25 cellular contexts compared by ENCODE assay signal in genomic region chr5:76422175-76422574, GRCh38. TPM values are rescaled to one million over a fixed set of nuclear protein-coding genes. Genes with fewer than 3 reads are reported as not detected.
A peak's percentile ranks its signal among the peaks of the same experiment; 100 is the strongest.
DNase-seq lines count a peak whose midpoint lies in the region; ATAC-seq and TF ChIP-seq lines count a peak whose summit lies in the region.
"Had no signal": no experiment of that assay in that cellular context is flagged by ENCODE, and none has a peak within 500 bp of the region (broad histone marks: within the 10 kb centered on the region; RNA-seq: fewer than 3 reads in every experiment).

No MANE protein-coding gene starts in this region.

- H3K36me3 Mint-ChIP-seq in effector memory CD8-positive, alpha-beta T cell (ENCODE audit: insufficient read depth): peaks cover 8% of the 10 kb centered on the region
- H3K36me3 Mint-ChIP-seq in natural killer cell: no peaks in the 10 kb centered on the region
- H3K36me3 Mint-ChIP-seq: stimulated activated naive B cell treated with anti-CD40 and anti-IgM and Interleukin-4, amounts not matched to agents 10 μg/mL and 1 μg/mL and 100 μg/mL, for 72 hours had no signal

- no peak overlapping the region for H3K4me3 Mint-ChIP-seq in effector memory CD8-positive, alpha-beta T cell
- H3K4me3 Mint-ChIP-seq in natural killer cell: no peak overlapping the region
- H3K4me3 Mint-ChIP-seq: nephron progenitor cell; stimulated activated naive B cell treated with anti-CD40 and anti-IgM and Interleukin-4, amounts not matched to agents 10 μg/mL and 1 μg/mL and 100 μg/mL, for 72 hours had no signal

- intact Hi-C loops in natural killer cell (cut with micrococcal nuclease): no loop called here

- ATAC-seq in effector memory CD8-positive, alpha-beta T cell (replicated peaks): no peak
- ATAC-seq in natural killer cell: no peak
- ATAC-seq in HG03565 (IDR thresholded peaks at IDR 0.05; ENCODE audit: unreplicated experiment): no peak
- ATAC-seq: heart right ventricle; left colon; Right ventricle myocardium inferior; sciatic nerve; stimulated activated naive B cell treated with anti-CD40 and anti-IgM and Interleukin-4, amounts not matched to agents 10 μg/mL and 1 μg/mL and 100 μg/mL, for 72 hours had no signal

- peaks cover 47 to 79% of the 10 kb centered on the region in 2 donors for H3K4me1 Mint-ChIP-seq in effector memory CD8-positive, alpha-beta T cell (ENCODE audit: low read depth in 2 of 2)
- peaks cover 81% of the 10 kb centered on the region in 2 donors for H3K4me1 Mint-ChIP-seq in natural killer cell

- peak; percentile 7 for DNase-seq in NCI-H1105 treated with DMSO at 0.1 percent for 48 hours (lab: John Stamatoyannopoulos, UW)
- DNase-seq in NCI-H1105 (lab: John Stamatoyannopoulos, UW): no peak
- no peak for DNase-seq in effector memory CD8-positive, alpha-beta T cell
- DNase-seq in natural killer cell: no peak
- DNase-seq in activated T-cell treated with anti-CD3 and anti-CD28 coated beads for 4 hours: no peak
- no peak for DNase-seq in NCI-H2196 treated with DMSO at 0.1 percent for 48 hours (lab: John Stamatoyannopoulos, UW; ENCODE audit: unreplicated experiment)
- no peak for DNase-seq in NCI-H2171 treated with DMSO at 0.1 percent for 48 hours (lab: John Stamatoyannopoulos, UW)
- DNase-seq: activated CD4-positive, alpha-beta T cell treated with anti-CD3 and anti-CD28 coated beads for 4 hours; activated naive CD4-positive, alpha-beta T cell; activated T-cell treated with anti-CD3 and anti-CD28 coated beads, Interleukin-2, amount 50 U/mL, for 48 hours; brain microvascular endothelial cell; colonic mucosa; foreskin melanocyte; heart right ventricle; left colon; NCI-H187; NCI-H526; nephron progenitor cell; NK-92 treated with Interleukin-12 subunit alpha and Interleukin-12 subunit beta, amount 100 ng/mL, for 24 hours; PC-9; stimulated activated CD4-positive, alpha-beta T cell treated with anti-CD3 and anti-CD28 coated beads, Interleukin-15, amount 100 ng/mL, for 24 hours; stimulated activated naive B cell treated with anti-CD40 and anti-IgM and Interleukin-4, amounts not matched to agents 10 μg/mL and 1 μg/mL and 100 μg/mL, for 72 hours had no signal

- TF ChIP-seq CTCF in natural killer cell (IDR thresholded peaks at IDR 0.05): no peak

- H3K9me3 Mint-ChIP-seq in effector memory CD8-positive, alpha-beta T cell: no peaks in the 10 kb centered on the region
- no peaks in the 10 kb centered on the region for H3K9me3 Mint-ChIP-seq in natural killer cell
- H3K9me3 Mint-ChIP-seq: nephron progenitor cell had no signal

- peak overlapping the region; percentile 29 to 87 for H3K27ac Mint-ChIP-seq in effector memory CD8-positive, alpha-beta T cell
- peak overlapping the region; percentile 47 for H3K27ac Mint-ChIP-seq in natural killer cell
- H3K27ac Mint-ChIP-seq: nephron progenitor cell; stimulated activated naive B cell treated with anti-CD40 and anti-IgM and Interleukin-4, amounts not matched to agents 10 μg/mL and 1 μg/mL and 100 μg/mL, for 72 hours had no signal

- no peaks in the 10 kb centered on the region for H3K27me3 Mint-ChIP-seq in effector memory CD8-positive, alpha-beta T cell
- H3K27me3 Mint-ChIP-seq in natural killer cell (ENCODE audit: low read depth in 2 of 2): no peaks in the 10 kb centered on the region
- H3K27me3 Mint-ChIP-seq: stimulated activated naive B cell treated with anti-CD40 and anti-IgM and Interleukin-4, amounts not matched to agents 10 μg/mL and 1 μg/mL and 100 μg/mL, for 72 hours had no signal

RNA-seq across cellular contexts. Expression of gene IQGAP2, which starts 19.1 kb away (rescaled TPM):
- 100 to 1,000 TPM; 172 to 218 (median 207) TPM for total RNA-seq in natural killer cell
- total RNA-seq: PC-9 had no signal
